ENCODE assay signal across 18 cellular contexts in the genomic region with DNA sequence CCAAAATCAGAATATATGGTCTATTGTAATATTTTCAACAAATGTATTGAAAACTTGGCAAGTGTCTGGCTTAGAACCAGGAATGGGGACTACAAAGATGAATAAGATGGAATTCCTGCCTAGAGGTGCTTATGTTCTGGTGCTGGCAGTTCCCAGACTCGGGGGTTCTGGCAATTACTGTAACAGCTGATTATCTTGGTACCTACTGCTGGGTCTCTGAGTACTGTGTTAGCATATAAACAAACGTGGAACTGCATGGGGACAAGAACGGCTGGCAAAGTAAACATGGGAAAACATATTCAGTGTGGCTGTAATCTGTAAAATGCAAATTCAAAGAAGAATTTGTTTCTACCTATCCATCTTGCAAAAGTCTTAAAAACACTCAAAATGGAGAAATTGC.
DNase-seq lines count a peak whose midpoint lies in the region; TF ChIP-seq lines count a peak whose summit lies in the region.
"Had no signal": no experiment of that assay in that cellular context is flagged by ENCODE, and none has a peak within 500 bp of the region (broad histone marks: within the 10 kb centered on the region; RNA-seq: fewer than 3 reads in every experiment).

No MANE protein-coding gene starts in this region.

- no peak overlapping the region for H2BK5ac ChIP-seq in H9 (ENCODE audit: insufficient read length, low read length)

- peaks cover 7% of the 10 kb centered on the region for H3K9me3 ChIP-seq in H9 (ENCODE audit: control insufficient read depth, low read depth, low read length)
- H3K9me3 ChIP-seq in NT2/D1 (ENCODE audit: insufficient read depth, low read length): no peaks in the 10 kb centered on the region
- H3K9me3 ChIP-seq in endodermal cell (ENCODE audit: control insufficient read depth, low read length): peaks cover 9% of the 10 kb centered on the region
- H3K9me3 ChIP-seq: A549 had no signal

- no peak overlapping the region for H3K14ac ChIP-seq in H9 (ENCODE audit: insufficient read depth, low read length)

- H3K23ac ChIP-seq in H9 (ENCODE audit: insufficient read length, low read depth, low read length): no peak overlapping the region

- H3T11ph ChIP-seq in H9 (ENCODE audit: low read length): no peak overlapping the region

- H2AFZ ChIP-seq in H9 (ENCODE audit: low read length): no peak overlapping the region
- H2AFZ ChIP-seq: PC-9 had no signal

- TF ChIP-seq CTCF in H9 (conservative IDR thresholded peaks at IDR 0.05) (no peak), endodermal cell (conservative IDR thresholded peaks at IDR 0.05) (no peak)

- DNase-seq in H9 (peak; percentile 41), NT2/D1 (ENCODE audit: low read depth, low spot score) (peak; percentile 51), endodermal cell (peak; percentile 69), substantia nigra (lab: John Stamatoyannopoulos, UW) (no peak)
- no peak for DNase-seq in activated T-cell treated with anti-CD3 and anti-CD28 coated beads, Interleukin-2, amount 50 U/mL, for 48 hours
- no peak for DNase-seq in activated CD4-positive, alpha-beta T cell treated with anti-CD3 and anti-CD28 coated beads, Interleukin-2, amount 50 U/mL, for 4 hours
- DNase-seq in activated naive CD4-positive, alpha-beta T cell treated with anti-CD3 and anti-CD28 coated beads, Interleukin-2, amount 10 ng/mL, durations not matched to agents 7 days and 5 days: no peak
- DNase-seq: CD4-positive, alpha-beta T cell; HCEC 1CT; KG1; NCI-H1105 treated with DMSO at 0.1 percent for 48 hours; NCI-H1694; NCI-H2081 treated with DMSO at 0.1 percent for 48 hours; NCI-H82; PC-9; SIG-M5 had no signal

- H3K4me1 ChIP-seq in H9 (ENCODE audit: insufficient read depth, low read length): peaks cover 20% of the 10 kb centered on the region
- H3K4me1 ChIP-seq in NT2/D1 (ENCODE audit: insufficient read depth, insufficient read length): no peaks in the 10 kb centered on the region
- peaks cover 2% of the 10 kb centered on the region for H3K4me1 ChIP-seq in endodermal cell (ENCODE audit: control insufficient read depth, insufficient read depth, low read length)
- H3K4me1 ChIP-seq: A549 had no signal

- H3K4me2 ChIP-seq in H9 (ENCODE audit: insufficient read depth, insufficient read length, low read length): peak overlapping the region; percentile 30
- H3K4me2 ChIP-seq: A549, PC-9 had no signal

- H4K8ac ChIP-seq in H9 (replicated peaks; ENCODE audit: insufficient read length, low read depth, low read length): no peak overlapping the region

- H3K27me3 Mint-ChIP-seq in H9 (ENCODE audit: low read depth) (no peaks in the 10 kb centered on the region), endodermal cell (ENCODE audit: insufficient read depth) (no peaks in the 10 kb centered on the region)
- H3K27me3 Mint-ChIP-seq in activated naive CD4-positive, alpha-beta T cell treated with anti-CD3 and anti-CD28 coated beads, Interleukin-2, amount 10 ng/mL, durations not matched to agents 7 days and 5 days: peaks cover 4% of the 10 kb centered on the region

- peaks cover 6 to 11% (median 9%) of the 10 kb centered on the region in 3 experiments for H3K36me3 Mint-ChIP-seq in H9 (ENCODE audit: insufficient read depth in 1 of 3, low read depth in 3 of 3)
- no peaks in the 10 kb centered on the region for H3K36me3 Mint-ChIP-seq in endodermal cell (ENCODE audit: low read depth)
- H3K36me3 Mint-ChIP-seq in activated naive CD4-positive, alpha-beta T cell treated with anti-CD3 and anti-CD28 coated beads, Interleukin-2, amount 10 ng/mL, durations not matched to agents 7 days and 5 days: no peaks in the 10 kb centered on the region

- H3K36me3 ChIP-seq in NT2/D1 (ENCODE audit: insufficient read depth, insufficient read length, low read length) (no peaks in the 10 kb centered on the region), endodermal cell (ENCODE audit: control insufficient read depth, insufficient read depth, low read length) (no peaks in the 10 kb centered on the region)

- H3K9me3 Mint-ChIP-seq in H9 (peaks cover 9 to 12% of the 10 kb centered on the region in 2 experiments; a peak in 4 of 5 replicates), endodermal cell (peaks cover 7% of the 10 kb centered on the region)
- no peaks in the 10 kb centered on the region for H3K9me3 Mint-ChIP-seq in activated naive CD4-positive, alpha-beta T cell treated with anti-CD3 and anti-CD28 coated beads, Interleukin-2, amount 10 ng/mL, durations not matched to agents 7 days and 5 days
- H3K9me3 Mint-ChIP-seq: CD4-positive, alpha-beta T cell had no signal

- no peak overlapping the region for H3K18ac ChIP-seq in H9 (ENCODE audit: insufficient read length, low read depth, low read length)

- no peak overlapping the region for H4K91ac ChIP-seq in H9 (ENCODE audit: insufficient read length, low read depth, low read length)

- no peaks in the 10 kb centered on the region for H4K20me1 ChIP-seq in H9 (ENCODE audit: control insufficient read depth, insufficient read depth, insufficient read length)

- H3K27ac Mint-ChIP-seq in H9 (peak overlapping the region in 2 of 3 experiments; percentile 81 to 94; a peak in 4 of 7 replicates), endodermal cell (no peak overlapping the region)
- no peak overlapping the region for H3K27ac Mint-ChIP-seq in activated naive CD4-positive, alpha-beta T cell treated with anti-CD3 and anti-CD28 coated beads, Interleukin-2, amount 10 ng/mL, durations not matched to agents 7 days and 5 days
- H3K27ac Mint-ChIP-seq: CD4-positive, alpha-beta T cell had no signal

- H2BK15ac ChIP-seq in H9 (ENCODE audit: low read depth, low read length): no peak overlapping the region

- H4K5ac ChIP-seq in H9 (ENCODE audit: insufficient read length, low read depth, low read length): no peak overlapping the region

- H3K27ac ChIP-seq in H9 (ENCODE audit: insufficient read length, low read depth, low read length) (no peak overlapping the region), endodermal cell (ENCODE audit: low read depth, low read length) (no peak overlapping the region), substantia nigra (ENCODE audit: low read depth, low read length, poor library complexity, severe bottlenecking) (peak overlapping the region; percentile 92)
- H3K27ac ChIP-seq: A549, PC-9, RWPE1 had no signal

- no peak overlapping the region for H2BK12ac ChIP-seq in H9 (ENCODE audit: insufficient read length, low read depth, low read length)

- H3K9ac ChIP-seq in H9 (ENCODE audit: extremely low read depth, insufficient read length, low read length): no peak overlapping the region
- no peak overlapping the region for H3K9ac ChIP-seq in NT2/D1 (ENCODE audit: insufficient read length, low read depth)
- no peak overlapping the region for H3K9ac ChIP-seq in endodermal cell (ENCODE audit: extremely low read depth, low read length, poor library complexity, severe bottlenecking)

- no peaks in the 10 kb centered on the region for H3K79me1 ChIP-seq in H9 (ENCODE audit: insufficient read depth, low read depth, low read length, poor library complexity, severe bottlenecking)

- H3K4me3 Mint-ChIP-seq in H9 (peak overlapping the region in 1 of 2 experiments; percentile 31; a peak in 1 of 5 replicates), endodermal cell (no peak overlapping the region)
- no peak overlapping the region for H3K4me3 Mint-ChIP-seq in activated naive CD4-positive, alpha-beta T cell treated with anti-CD3 and anti-CD28 coated beads, Interleukin-2, amount 10 ng/mL, durations not matched to agents 7 days and 5 days
- H3K4me3 Mint-ChIP-seq: CD4-positive, alpha-beta T cell had no signal

- no peaks in the 10 kb centered on the region for H3K23me2 ChIP-seq in H9 (ENCODE audit: insufficient read length, low read depth, low read length, poor library complexity, severe bottlenecking)

- no peaks in the 10 kb centered on the region for H3K79me2 ChIP-seq in H9 (ENCODE audit: insufficient read depth, low read length)

- H2AK5ac ChIP-seq in H9 (ENCODE audit: insufficient read length, low read length): no peak overlapping the region

- H3K4me1 Mint-ChIP-seq in H9 (peaks cover 52 to 56% of the 10 kb centered on the region in 2 experiments), endodermal cell (peaks cover 22% of the 10 kb centered on the region)
- H3K4me1 Mint-ChIP-seq in activated naive CD4-positive, alpha-beta T cell treated with anti-CD3 and anti-CD28 coated beads, Interleukin-2, amount 10 ng/mL, durations not matched to agents 7 days and 5 days: no peaks in the 10 kb centered on the region

- H3K27me3 ChIP-seq in H9 (ENCODE audit: insufficient read depth, low read length) (no peaks in the 10 kb centered on the region), NT2/D1 (ENCODE audit: insufficient read depth, insufficient read length) (no peaks in the 10 kb centered on the region), endodermal cell (ENCODE audit: control insufficient read depth, insufficient read depth, low read length, poor library complexity, severe bottlenecking) (no peaks in the 10 kb centered on the region)

- H3K4ac ChIP-seq in H9 (ENCODE audit: low read depth, low read length): no peak overlapping the region

- no peak overlapping the region for H3K56ac ChIP-seq in H9 (ENCODE audit: insufficient read length, low read depth, low read length)

- H2BK20ac ChIP-seq in H9 (ENCODE audit: low read depth, low read length, poor library complexity, severe bottlenecking): no peak overlapping the region

- CTCF ChIA-PET in activated naive CD4-positive, alpha-beta T cell treated with anti-CD3 and anti-CD28 coated beads, Interleukin-2, amount 10 ng/mL, durations not matched to agents 7 days and 5 days (lab: Charles Lee): no interaction called here

- no peak overlapping the region for H3K4me3 ChIP-seq in NT2/D1 (ENCODE audit: insufficient read length, low read depth)
- no peak overlapping the region for H3K4me3 ChIP-seq in endodermal cell (ENCODE audit: low read length)
- H3K4me3 ChIP-seq: A549, PC-9 had no signal

- H2BK120ac ChIP-seq in H9 (ENCODE audit: low read depth, low read length, poor library complexity, severe bottlenecking): no peak overlapping the region

- WGBS in H9 (ENCODE audit: extremely low coverage, insufficient read length, low lambda C conversion rate): no CpG with 5 or more reads among the region's 3 CpGs
- 22 to 25% methylated on average over 1 to 3 of the region's 3 CpGs for WGBS in endodermal cell (ENCODE audit: insufficient coverage in 1 of 2, insufficient read length in 1 of 2), 2 experiments

Comparison
In these comparisons a context has a peak if more than half of its experiments do, and no peak if none do; other contexts are left out.
1. DNase-seq: peak in H9 (single experiment), NT2/D1 (single experiment) and endodermal cell (single experiment); none in substantia nigra (0 of 49), activated T-cell treated with anti-CD3 and anti-CD28 coated beads, Interleukin-2, amount 50 U/mL, for 48 hours (0 of 2), activated CD4-positive, alpha-beta T cell treated with anti-CD3 and anti-CD28 coated beads, Interleukin-2, amount 50 U/mL, for 4 hours (0 of 2) and activated naive CD4-positive, alpha-beta T cell treated with anti-CD3 and anti-CD28 coated beads, Interleukin-2, amount 10 ng/mL, durations not matched to agents 7 days and 5 days (single experiment).
2. H3K27ac Mint-ChIP-seq: peak in H9 (2 of 3); none in endodermal cell (single experiment) and activated naive CD4-positive, alpha-beta T cell treated with anti-CD3 and anti-CD28 coated beads, Interleukin-2, amount 10 ng/mL, durations not matched to agents 7 days and 5 days (single experiment).